7 cellular contexts compared by ENCODE assay signal in the genomic region with DNA sequence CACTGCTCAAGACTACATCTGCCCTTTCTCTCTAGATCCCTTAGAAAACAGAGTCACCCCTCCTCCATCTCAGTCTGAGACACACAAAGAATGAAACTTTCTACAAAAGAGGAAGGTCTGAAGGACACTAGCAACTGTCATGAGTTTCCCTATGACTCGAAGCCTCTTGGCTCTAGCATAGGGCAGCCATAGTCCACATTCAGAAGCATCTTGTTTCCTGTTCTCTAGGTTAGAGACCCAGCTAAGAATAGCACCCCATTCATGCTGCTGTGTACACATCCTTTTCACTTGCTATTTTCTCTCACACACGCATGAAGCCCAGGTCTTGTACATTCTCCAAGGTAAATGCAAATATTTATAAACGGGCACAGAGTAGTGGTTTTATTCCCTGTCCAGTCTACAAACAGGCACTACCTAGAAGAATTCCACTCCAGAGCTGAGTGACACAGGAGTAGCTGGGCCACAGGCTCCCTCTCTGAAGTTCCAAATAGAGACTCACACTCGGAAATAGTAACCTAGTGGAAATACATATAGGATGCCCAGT. TPM values are rescaled to one million over a fixed set of nuclear protein-coding genes. Genes with fewer than 3 reads are reported as not detected.
DNase-seq lines count a peak whose midpoint lies in the region; ATAC-seq and TF ChIP-seq lines count a peak whose summit lies in the region.
"Not testable (repeated sequence)": the region's sequence is repeated elsewhere in the genome, so short reads cannot be mapped to it uniquely, and the experiment has no call there.

No MANE protein-coding gene starts in this region.

- H3K9me3 ChIP-seq in lower lobe of right lung = not testable (repeated sequence)

- H3K9me3 Mint-ChIP-seq in activated naive CD8-positive, alpha-beta T cell treated with anti-CD3 and anti-CD28 coated beads, Interleukin-2, amount 50 U/mL, for 24 hours = not testable (repeated sequence)

- not testable (repeated sequence) for H3K27me3 Mint-ChIP-seq in activated naive CD8-positive, alpha-beta T cell treated with anti-CD3 and anti-CD28 coated beads, Interleukin-2, amount 50 U/mL, for 24 hours

- not testable (repeated sequence) for TF ChIP-seq CTCF in lower lobe of right lung (IDR thresholded peaks at IDR 0.05)

- not testable (repeated sequence) for H3K27me3 ChIP-seq in lower lobe of right lung (ENCODE audit: low read depth)

- H3K4me1 Mint-ChIP-seq in activated naive CD8-positive, alpha-beta T cell treated with anti-CD3 and anti-CD28 coated beads, Interleukin-2, amount 50 U/mL, for 24 hours = not testable (repeated sequence)

- H3K27ac Mint-ChIP-seq in activated naive CD8-positive, alpha-beta T cell treated with anti-CD3 and anti-CD28 coated beads, Interleukin-2, amount 50 U/mL, for 24 hours = not testable (repeated sequence)

- H3K4me3 ChIP-seq in lower lobe of right lung = not testable (repeated sequence)

- peak; percentile 99 for ATAC-seq in GM18909 (IDR thresholded peaks at IDR 0.05; ENCODE audit: poor library complexity, unreplicated experiment)
- ATAC-seq in GM21390 (IDR thresholded peaks at IDR 0.05; ENCODE audit: unreplicated experiment) = peak; percentile 97
- peak; percentile 100 for ATAC-seq in HG02759 (IDR thresholded peaks at IDR 0.05; ENCODE audit: unreplicated experiment)
- peak; percentile 95 for ATAC-seq in HG03097 (IDR thresholded peaks at IDR 0.05; ENCODE audit: low FRiP score, unreplicated experiment)
- peak; percentile 96 for ATAC-seq in HG03558 (IDR thresholded peaks at IDR 0.05; ENCODE audit: extremely low read depth, unreplicated experiment)
- ATAC-seq in activated naive CD8-positive, alpha-beta T cell treated with anti-CD3 and anti-CD28 coated beads, Interleukin-2, amount 50 U/mL, for 24 hours = peak; percentile 85
- peak; percentile 93 to 94 for ATAC-seq in lower lobe of right lung

- H3K4me3 Mint-ChIP-seq in activated naive CD8-positive, alpha-beta T cell treated with anti-CD3 and anti-CD28 coated beads, Interleukin-2, amount 50 U/mL, for 24 hours = not testable (repeated sequence)

- H3K36me3 Mint-ChIP-seq in activated naive CD8-positive, alpha-beta T cell treated with anti-CD3 and anti-CD28 coated beads, Interleukin-2, amount 50 U/mL, for 24 hours (ENCODE audit: low read depth) = not testable (repeated sequence)

- H3K4me1 ChIP-seq in lower lobe of right lung = not testable (repeated sequence)

- not testable (repeated sequence) for H3K36me3 ChIP-seq in lower lobe of right lung

- H3K27ac ChIP-seq in lower lobe of right lung = not testable (repeated sequence)

- DNase-seq in activated naive CD8-positive, alpha-beta T cell treated with anti-CD3 and anti-CD28 coated beads, Interleukin-2, amount 50 U/mL, for 24 hours; lower lobe of right lung: not testable (repeated sequence)

- intact Hi-C loops in lower lobe of right lung (cut with DNase I) = not testable (repeated sequence)

RNA-seq across cellular contexts. Expression of gene SRGAP2B, which starts 39.8 kb away (rescaled TPM):
- total RNA-seq in lower lobe of right lung = 37.4 TPM

RNA-seq across cellular contexts. Expression of gene FAM72D, which starts 40.5 kb away (rescaled TPM):
- total RNA-seq in lower lobe of right lung = 0.77 TPM
